24 cellular contexts compared by ENCODE assay signal in genomic region chr13:79946556-79946955, GRCh38.
"Had no signal": no experiment of that assay in that cellular context is flagged by ENCODE, and none has a peak within 500 bp of the region (broad histone marks: within the 10 kb centered on the region; RNA-seq: fewer than 3 reads in every experiment).

No MANE protein-coding gene starts in this region.

- DNase-seq: cortex of kidney; effector CD8-positive, alpha-beta T cell; effector memory CD8-positive, alpha-beta T cell; endodermal cell; erythroblast; esophagus squamous epithelium; foreskin fibroblast; foreskin melanocyte; gastrocnemius medialis; glutamatergic neuron; head of caudate nucleus; heart right ventricle; hippocampal formation; left cardiac atrium; left lung; left ventricle myocardium superior; lower lobe of right lung; mesenchymal stem cell; mucosa of descending colon; naive B cell; naive thymus-derived CD8-positive, alpha-beta T cell had no signal

- H3K4me1 Mint-ChIP-seq: endodermal cell; mesothelial cell of epicardium; naive B cell; naive thymus-derived CD8-positive, alpha-beta T cell had no signal

- H3K36me3 Mint-ChIP-seq: mesothelial cell of epicardium; naive B cell; naive thymus-derived CD8-positive, alpha-beta T cell had no signal

- H3K27ac Mint-ChIP-seq: dendritic cell treated with granulocyte-macrophage colony-stimulating factor and Interleukin-4, amounts not matched to agents 40 ng/mL and 50 ng/mL, for 4 days; effector memory CD8-positive, alpha-beta T cell; endodermal cell; mesothelial cell of epicardium; naive thymus-derived CD8-positive, alpha-beta T cell had no signal

- H3K27me3 Mint-ChIP-seq: dendritic cell treated with granulocyte-macrophage colony-stimulating factor and Interleukin-4, amounts not matched to agents 40 ng/mL and 50 ng/mL, for 4 days; effector memory CD8-positive, alpha-beta T cell had no signal

- H3K4me3 Mint-ChIP-seq: dendritic cell treated with granulocyte-macrophage colony-stimulating factor and Interleukin-4, amounts not matched to agents 40 ng/mL and 50 ng/mL, for 4 days; effector memory CD8-positive, alpha-beta T cell; endodermal cell; mesothelial cell of epicardium; naive B cell; naive thymus-derived CD8-positive, alpha-beta T cell had no signal

- H3K9me3 Mint-ChIP-seq: dendritic cell treated with granulocyte-macrophage colony-stimulating factor and Interleukin-4, amounts not matched to agents 40 ng/mL and 50 ng/mL, for 4 days had no signal

- ATAC-seq: effector memory CD8-positive, alpha-beta T cell; esophagus mucosa; gastrocnemius medialis; heart right ventricle; left cardiac atrium; left lung; left ventricle myocardium superior; lower lobe of right lung; mucosa of descending colon; naive thymus-derived CD8-positive, alpha-beta T cell had no signal
